Comparison of ENCODE assay signal across 11 cellular contexts in the genomic region with DNA sequence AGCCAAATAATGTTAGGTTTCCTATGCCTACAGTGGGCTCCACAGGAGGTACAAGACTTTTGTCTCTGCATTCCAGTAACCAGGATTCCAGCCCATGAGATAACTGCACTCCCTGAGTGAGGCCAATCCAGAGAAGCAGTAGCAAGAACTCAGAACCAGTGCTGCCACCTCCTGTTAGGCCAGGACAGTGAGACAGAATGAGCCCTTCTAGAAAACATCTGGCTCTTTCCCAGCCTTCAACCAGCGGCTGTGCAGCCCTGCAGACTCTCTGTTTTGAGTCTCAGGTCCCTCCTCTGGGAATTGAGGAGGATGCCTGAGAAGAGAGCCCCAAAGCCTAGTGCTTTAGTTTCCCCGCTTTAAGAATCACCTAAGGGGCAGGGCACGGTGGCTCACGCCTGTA. TPM values are rescaled to one million over a fixed set of nuclear protein-coding genes. Genes with fewer than 3 reads are reported as not detected.
DNase-seq lines count a peak whose midpoint lies in the region; ATAC-seq and TF ChIP-seq lines count a peak whose summit lies in the region.
"Had no signal": no experiment of that assay in that cellular context is flagged by ENCODE, and none has a peak within 500 bp of the region (broad histone marks: within the 10 kb centered on the region; RNA-seq: fewer than 3 reads in every experiment).

No MANE protein-coding gene starts in this region.

- intact Hi-C loops in activated naive CD4-positive, alpha-beta T cell treated with anti-CD3 and anti-CD28 coated beads for 36 hours (cut with micrococcal nuclease): loop anchor here (1.0 kb wide), 1 partner anchor 72 kb away; no protein-coding TSS in a partner anchor

- no peaks in the 10 kb centered on the region for H3K4me1 Mint-ChIP-seq in activated naive CD4-positive, alpha-beta T cell treated with anti-CD3 and anti-CD28 coated beads for 36 hours (ENCODE audit: low read depth)
- no peaks in the 10 kb centered on the region for H3K4me1 Mint-ChIP-seq in endodermal cell
- H3K4me1 Mint-ChIP-seq: B cell had no signal

- no peaks in the 10 kb centered on the region for H3K9me3 Mint-ChIP-seq in activated naive CD4-positive, alpha-beta T cell treated with anti-CD3 and anti-CD28 coated beads for 36 hours
- no peaks in the 10 kb centered on the region for H3K9me3 Mint-ChIP-seq in endodermal cell
- H3K9me3 Mint-ChIP-seq: stimulated activated naive CD8-positive, alpha-beta T cell treated with anti-CD3 and anti-CD28 coated beads, Interleukin-15, Interleukin-2, amounts not matched to agents 100 ng/mL and 50 ng/mL, for 24 hours had no signal

- ATAC-seq in GM19035 (IDR thresholded peaks at IDR 0.05; ENCODE audit: unreplicated experiment) (no peak), GM18909 (IDR thresholded peaks at IDR 0.05; ENCODE audit: poor library complexity, unreplicated experiment) (no peak)

- no peaks in the 10 kb centered on the region for H3K36me3 ChIP-seq in endodermal cell (ENCODE audit: control insufficient read depth, insufficient read depth, low read length)

- no peaks in the 10 kb centered on the region for H3K27me3 Mint-ChIP-seq in activated naive CD4-positive, alpha-beta T cell treated with anti-CD3 and anti-CD28 coated beads for 36 hours (ENCODE audit: low read depth)
- H3K27me3 Mint-ChIP-seq in endodermal cell (ENCODE audit: insufficient read depth): no peaks in the 10 kb centered on the region
- H3K27me3 Mint-ChIP-seq: B cell; stimulated activated naive CD8-positive, alpha-beta T cell treated with anti-CD3 and anti-CD28 coated beads, Interleukin-15, Interleukin-2, amounts not matched to agents 100 ng/mL and 50 ng/mL, for 24 hours had no signal

- no peak overlapping the region for H3K27ac ChIP-seq in endodermal cell (ENCODE audit: low read depth, low read length)

- no peak overlapping the region for H3K27ac Mint-ChIP-seq in activated naive CD4-positive, alpha-beta T cell treated with anti-CD3 and anti-CD28 coated beads for 36 hours
- no peak overlapping the region for H3K27ac Mint-ChIP-seq in endodermal cell
- H3K27ac Mint-ChIP-seq: B cell; stimulated activated naive CD8-positive, alpha-beta T cell treated with anti-CD3 and anti-CD28 coated beads, Interleukin-15, Interleukin-2, amounts not matched to agents 100 ng/mL and 50 ng/mL, for 24 hours had no signal

- CTCF ChIA-PET in activated naive CD4-positive, alpha-beta T cell treated with anti-CD3 and anti-CD28 coated beads for 36 hours (lab: Charles Lee): no interaction called here

- H3K9me3 ChIP-seq in endodermal cell (ENCODE audit: control insufficient read depth, low read length): no peaks in the 10 kb centered on the region

- peak; percentile 51 for DNase-seq in activated naive CD4-positive, alpha-beta T cell treated with anti-CD3 and anti-CD28 coated beads for 36 hours
- DNase-seq in activated naive CD4-positive, alpha-beta T cell treated with Interleukin-2 at 50 U/mL for 16 hours: no peak
- DNase-seq in NCI-H2171 treated with DMSO at 0.1 percent for 48 hours (lab: John Stamatoyannopoulos, UW) (peak; percentile 60), endodermal cell (peak; percentile 85), stromal cell of bone marrow (ENCODE audit: low read depth) (peak; percentile 6)
- no peak for DNase-seq in stimulated activated CD4-positive, alpha-beta T cell treated with anti-CD3 and anti-CD28 coated beads, Interleukin-12 subunit alpha, Interleukin-12 subunit beta, amount 100 ng/mL, for 4 hours
- DNase-seq: activated CD8-positive, alpha-beta memory T cell treated with anti-CD3 and anti-CD28 coated beads, Interleukin-2, amount 50 U/mL, for 48 hours had no signal

- WGBS in endodermal cell (ENCODE audit: insufficient coverage in 1 of 2, insufficient read length in 1 of 2), 2 experiments: 63 to 78% methylated on average over 3 to 4 of the region's 4 CpGs

- no peaks in the 10 kb centered on the region for H3K27me3 ChIP-seq in endodermal cell (ENCODE audit: control insufficient read depth, insufficient read depth, low read length, poor library complexity, severe bottlenecking)

- no peak overlapping the region for H3K4me3 ChIP-seq in endodermal cell (ENCODE audit: low read length)

- peak; percentile 68 for TF ChIP-seq CTCF in endodermal cell (conservative IDR thresholded peaks at IDR 0.05)

- H3K9ac ChIP-seq in endodermal cell (ENCODE audit: extremely low read depth, low read length, poor library complexity, severe bottlenecking): no peak overlapping the region

- H3K4me3 Mint-ChIP-seq in activated naive CD4-positive, alpha-beta T cell treated with anti-CD3 and anti-CD28 coated beads for 36 hours: no peak overlapping the region
- no peak overlapping the region for H3K4me3 Mint-ChIP-seq in endodermal cell
- H3K4me3 Mint-ChIP-seq: B cell; stimulated activated naive CD8-positive, alpha-beta T cell treated with anti-CD3 and anti-CD28 coated beads, Interleukin-15, Interleukin-2, amounts not matched to agents 100 ng/mL and 50 ng/mL, for 24 hours had no signal

- no peaks in the 10 kb centered on the region for H3K36me3 Mint-ChIP-seq in activated naive CD4-positive, alpha-beta T cell treated with anti-CD3 and anti-CD28 coated beads for 36 hours (ENCODE audit: low read depth)
- H3K36me3 Mint-ChIP-seq in endodermal cell (ENCODE audit: low read depth): peaks cover 2% of the 10 kb centered on the region

- H3K4me1 ChIP-seq in endodermal cell (ENCODE audit: control insufficient read depth, insufficient read depth, low read length): no peaks in the 10 kb centered on the region

RNA-seq across cellular contexts. Expression of gene ARID5A, which starts 44.2 kb away (rescaled TPM):
- total RNA-seq in activated naive CD4-positive, alpha-beta T cell treated with anti-CD3 and anti-CD28 coated beads for 36 hours: 100 to 1,000 TPM; 349 to 351 TPM
- total RNA-seq in endodermal cell: 1 to 10 TPM; 1.8 to 3.5 TPM
- polyA plus RNA-seq in endodermal cell (2013, experiment 1 of 2): 6.4 TPM
- polyA plus RNA-seq in endodermal cell (2013, experiment 2 of 2): 6.9 TPM

RNA-seq across cellular contexts. Expression of gene KANSL3, which starts 57.3 kb away (rescaled TPM):
- total RNA-seq in activated naive CD4-positive, alpha-beta T cell treated with anti-CD3 and anti-CD28 coated beads for 36 hours: 10 to 100 TPM; 33.0 to 37.5 TPM
- total RNA-seq in endodermal cell: 10 to 100 TPM; 34.8 to 42.3 TPM
- polyA plus RNA-seq in endodermal cell (2013, experiment 1 of 2): 33.5 TPM
- polyA plus RNA-seq in endodermal cell (2013, experiment 2 of 2): 31.2 TPM

Comparison
In these comparisons a context has a peak if more than half of its experiments do, and no peak if none do; other contexts are left out.
1. DNase-seq: peak in activated naive CD4-positive, alpha-beta T cell treated with anti-CD3 and anti-CD28 coated beads for 36 hours (single experiment), NCI-H2171 treated with DMSO at 0.1 percent for 48 hours (single experiment), endodermal cell (single experiment) and stromal cell of bone marrow (single experiment); none in activated naive CD4-positive, alpha-beta T cell treated with Interleukin-2 at 50 U/mL for 16 hours (single experiment) and stimulated activated CD4-positive, alpha-beta T cell treated with anti-CD3 and anti-CD28 coated beads, Interleukin-12 subunit alpha, Interleukin-12 subunit beta, amount 100 ng/mL, for 4 hours (single experiment).
2. RNA of gene ARID5A, which starts 44.2 kb away (total RNA-seq): 349 to 351 TPM in activated naive CD4-positive, alpha-beta T cell treated with anti-CD3 and anti-CD28 coated beads for 36 hours; 1.8 to 3.5 TPM in endodermal cell; every median in the first group is over 10 times any median in the second.